In genomic region chr20:32761831-32762753, GRCh38 we compare ENCODE assay signal across 8 cellular contexts. TPM values are rescaled to one million over a fixed set of nuclear protein-coding genes. Genes with fewer than 3 reads are reported as not detected.
A peak's percentile ranks its signal among the peaks of the same experiment; 100 is the strongest.
DNase-seq lines count a peak whose midpoint lies in the region; ATAC-seq, FAIRE-seq and TF ChIP-seq lines count a peak whose summit lies in the region.

Gene DNMT3B (plus strand): TSS chr20:32762385. CDS start chr20:32780324, 17,939 bp downstream.

- peaks cover 4 to 11% of the 10 kb centered on the region in 2 donors for H3K4me1 ChIP-seq in kidney (ENCODE audit: control insufficient read depth in 1 of 2, insufficient read depth in 1 of 2, low read depth in 1 of 2, low read length in 2 of 2)

- ATAC-seq in HG02642 (IDR thresholded peaks at IDR 0.05; ENCODE audit: poor library complexity, unreplicated experiment) (peak; percentile 66), HG03039 (IDR thresholded peaks at IDR 0.05; ENCODE audit: unreplicated experiment) (no peak)

- FAIRE-seq in kidney (lab: Jason Lieb, UNC) = no peak

- H3K36me3 ChIP-seq in WERI-Rb-1 (no peaks in the 10 kb centered on the region), kidney (ENCODE audit: control insufficient read depth in 1 of 2, insufficient read depth in 2 of 2, low read length in 2 of 2) (no peaks in the 10 kb centered on the region)

- H3K9me3 ChIP-seq in WERI-Rb-1 (ENCODE audit: severe bottlenecking) (no peaks in the 10 kb centered on the region), kidney (ENCODE audit: control insufficient read depth in 1 of 2, low read length in 2 of 2) (no peaks in the 10 kb centered on the region)

- intact Hi-C loops in kidney (cut with DNase I) = no loop called here

- H3K9ac ChIP-seq in kidney (ENCODE audit: low read length in 2 of 2) = peak within 1 kb of the TSS; percentile 3 to 81

- H3K4me3 ChIP-seq in GM12865 (ENCODE audit: low read depth, low read length) = peak within 1 kb of the TSS; percentile 65
- H3K4me3 ChIP-seq in WERI-Rb-1 (ENCODE audit: low read depth, low read length) = peak within 1 kb of the TSS; percentile 85
- H3K4me3 ChIP-seq in kidney (ENCODE audit: low read length in 2 of 2) = peak within 1 kb of the TSS; percentile 57 to 88

- DNase-seq in GM12865 (ENCODE audit: low read depth) (peak; percentile 79), NCI-H1930 (lab: John Stamatoyannopoulos, UW) (peak; percentile 67 to 85), WERI-Rb-1 (peak; percentile 86), caudate nucleus (lab: John Stamatoyannopoulos, UW) (peak in 52 of 61 donors; percentile 18 to 77 (median 49)), kidney (peak; percentile 91)
- peak; percentile 46 to 68 for DNase-seq in stimulated activated CD4-positive, alpha-beta T cell treated with anti-CD3 and anti-CD28 coated beads, Interleukin-15, amount 100 ng/mL, for 1 hour (ENCODE audit: low read depth in 1 of 2, low spot score in 1 of 2)

- TF ChIP-seq CTCF in GM12865 (IDR thresholded peaks at IDR 0.05; ENCODE audit: insufficient read depth, low read depth, low read length, missing control alignments) = no peak
- TF ChIP-seq CTCF in WERI-Rb-1 (IDR thresholded peaks at IDR 0.05; ENCODE audit: low read depth, low read length) = peak; percentile 15; the same call in 1 of the 2 replicates
- peak; percentile 13 for TF ChIP-seq CTCF in kidney (IDR thresholded peaks at IDR 0.05; ENCODE audit: borderline replicate concordance, extremely low read depth, insufficient read depth)

- H3K27me3 ChIP-seq in WERI-Rb-1 (ENCODE audit: insufficient read depth, low read depth, severe bottlenecking) = no peaks in the 10 kb centered on the region

- H3K27ac ChIP-seq in WERI-Rb-1 (peak within 1 kb of the TSS; percentile 70), caudate nucleus (ENCODE audit: low read depth, low read length) (no peak within 1 kb of the TSS), kidney (ENCODE audit: low read depth in 2 of 2, low read length in 2 of 2) (no peak within 1 kb of the TSS)

RNA-seq across cellular contexts. Expression of gene DNMT3B, which starts in this region (rescaled TPM):
- 2.9 TPM for total RNA-seq in kidney
- 1.2 TPM for polyA plus RNA-seq in kidney (ENCODE audit: insufficient read depth, low read depth, low replicate concordance)
